ENCODE assay signal across 9 cellular contexts in the genomic region with DNA sequence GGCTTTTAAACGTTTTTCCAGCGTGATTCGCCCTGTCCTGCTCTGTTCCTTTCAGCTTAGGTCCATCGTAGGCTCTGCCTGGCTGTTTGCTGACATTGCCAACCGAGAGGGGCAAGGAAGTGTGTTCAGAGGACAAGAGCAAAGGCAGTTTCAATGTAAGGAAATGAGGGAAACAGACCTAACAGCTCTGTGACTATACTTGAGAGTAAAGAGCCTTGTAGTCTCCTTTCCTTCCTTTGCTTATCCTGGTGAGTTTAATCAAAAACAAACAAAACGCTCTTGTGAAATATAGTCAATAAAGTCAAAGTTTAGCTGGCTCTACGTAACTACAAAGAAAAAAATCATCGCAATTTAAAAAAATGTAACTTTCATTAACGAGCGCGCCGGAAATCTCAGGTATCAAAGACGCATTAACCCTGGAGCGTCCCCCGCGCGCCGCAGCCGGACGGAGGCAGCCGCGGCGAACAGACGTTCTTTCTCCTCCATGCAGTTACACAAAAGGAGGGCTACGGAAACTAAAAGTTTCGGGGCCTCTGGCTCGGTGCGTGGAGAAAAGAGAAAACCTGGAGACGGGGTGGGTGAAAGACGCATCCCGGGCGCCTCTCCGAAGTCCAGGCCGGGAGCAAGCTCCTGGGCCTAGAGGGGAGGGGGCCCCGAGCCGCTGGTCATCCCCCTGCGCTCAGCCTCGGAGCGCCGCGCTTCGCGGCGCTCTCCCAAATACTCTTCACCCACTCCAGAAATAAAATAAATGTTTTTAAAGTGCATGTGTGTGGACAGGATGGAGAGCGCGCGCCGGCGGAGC. TPM values are rescaled to one million over a fixed set of nuclear protein-coding genes. Genes with fewer than 3 reads are reported as not detected.
DNase-seq lines count a peak whose midpoint lies in the region; ATAC-seq and TF ChIP-seq lines count a peak whose summit lies in the region.
"Had no signal": no experiment of that assay in that cellular context is flagged by ENCODE, and none has a peak within 500 bp of the region (broad histone marks: within the 10 kb centered on the region; RNA-seq: fewer than 3 reads in every experiment).

No MANE protein-coding gene starts in this region.

- H3K36me3 ChIP-seq in left lung (no peaks in the 10 kb centered on the region), thyroid gland (no peaks in the 10 kb centered on the region)

- POLR2A ChIA-PET in GM10248 (lab: Yijun Ruan, JAX), result no interaction called here

- TF ChIP-seq POLR2A in thyroid gland (IDR thresholded peaks at IDR 0.05), result peak in 1 of 2 donors; percentile 45

- CTCF ChIA-PET in GM10248 (lab: Yijun Ruan, JAX), result no interaction called here

- ATAC-seq in left lung, result peak; percentile 26
- no peak for ATAC-seq in GM21526 (IDR thresholded peaks at IDR 0.05; ENCODE audit: low FRiP score, unreplicated experiment)

- intact Hi-C loops in left lung (cut with DNase I), result no loop called here
- intact Hi-C loops in thyroid gland (cut with DNase I), result no loop called here

- H3K4me3 ChIP-seq in choroid plexus epithelial cell (ENCODE audit: low read depth, low read length) (peak overlapping the region; percentile 77), left lung (peak overlapping the region; percentile 57 to 63), thyroid gland (replicated peaks in 1 of 3) (peak overlapping the region; percentile 79 to 93 (median 88))

- H3K27ac ChIP-seq in left lung (peak overlapping the region; percentile 91 to 98), thyroid gland (peak overlapping the region; percentile 98 to 99 (median 99))

- peaks cover 0 to 68% of the 10 kb centered on the region in 2 donors for H3K27me3 ChIP-seq in left lung
- H3K27me3 ChIP-seq in thyroid gland, result no peaks in the 10 kb centered on the region

- WGBS in thyroid gland, 2 donors, result 1% methylated on average over 43 to 49 of the region's 49 CpGs

- no peaks in the 10 kb centered on the region for H3K4me1 ChIP-seq in left lung
- peaks cover 0 to 11% of the 10 kb centered on the region in 2 donors for H3K4me1 ChIP-seq in thyroid gland

- no peaks in the 10 kb centered on the region for H3K9me3 ChIP-seq in left lung
- no peaks in the 10 kb centered on the region for H3K9me3 ChIP-seq in thyroid gland

- DNase-seq in GM10248 (ENCODE audit: extremely low spot score), result peak; percentile 13
- peak; percentile 45 for DNase-seq in NCI-H2196 (lab: John Stamatoyannopoulos, UW; ENCODE audit: unreplicated experiment)
- DNase-seq in choroid plexus epithelial cell (ENCODE audit: low read depth), result peak; percentile 81
- DNase-seq in left lung, result peak; percentile 38 to 54
- peak; percentile 74 to 78 for DNase-seq in thyroid gland
- no peak for DNase-seq in GOT3 (lab: John Stamatoyannopoulos, UW)
- no peak for DNase-seq in 8988T

- TF ChIP-seq CTCF in GM10248 (IDR thresholded peaks at IDR 0.05; ENCODE audit: control extremely low read depth, extremely low read depth, low read depth, missing control alignments), result no peak
- TF ChIP-seq CTCF in choroid plexus epithelial cell (conservative IDR thresholded peaks at IDR 0.05; ENCODE audit: low read depth, low read length), result peak; percentile 16
- TF ChIP-seq CTCF in left lung (IDR thresholded peaks at IDR 0.05), result no peak
- no peak for TF ChIP-seq CTCF in thyroid gland (IDR thresholded peaks at IDR 0.05)

RNA-seq across cellular contexts. Expression of a gene that starts 0.6 kb away (rescaled TPM):
- total RNA-seq in left lung (100 to 1,000 TPM in 1 of 2 donors, 10 to 100 TPM in 1; 78.8 to 106 TPM), thyroid gland (100 to 1,000 TPM; 110 to 180 (median 154) TPM)
- total RNA-seq: T-helper 1 cell treated with Interleukin-12 subunit alpha and Interleukin-12 subunit beta and Interleukin-4 antibody, amounts not matched to agents 30 ng/mL and 1 ng/mL, for 36 hours had no signal

Comparison
In these comparisons a context has a peak if more than half of its experiments do, and no peak if none do; other contexts are left out.
1. DNase-seq: peak in GM10248 (single experiment), NCI-H2196 (single experiment), choroid plexus epithelial cell (single experiment), left lung (2 of 2) and thyroid gland (2 of 2); none in GOT3 (single experiment) and 8988T (single experiment).
2. Peak in every context shown above with its lines, with median percentiles within 50 percentile points of each other: H3K4me3 ChIP-seq.